ENCODE assay signal across 8 cellular contexts in genomic region chrX:17590892-17591740, GRCh38.
DNase-seq lines count a peak whose midpoint lies in the region; ATAC-seq and TF ChIP-seq lines count a peak whose summit lies in the region.

No MANE protein-coding gene starts in this region.

- CTCF ChIA-PET in AG04450 (lab: Charles Lee) = interaction anchor here (0.6 to 3.6 kb wide), 11 partner anchors 9 to 350 kb away, joined by 3 to 22 read pairs (median 4); no protein-coding TSS in a partner anchor

- H3K4me3 ChIP-seq in AG04450 (ENCODE audit: low read depth, low read length) = peak overlapping the region; percentile 20; the same call in 1 of the 2 replicates

- intact Hi-C loops in head of caudate nucleus (cut with DNase I) = no loop called here

- peak; percentile 76 for TF ChIP-seq CTCF in AG04450 (IDR thresholded peaks at IDR 0.05; ENCODE audit: low read depth, low read length)

- POLR2A ChIA-PET in AG04450 (lab: Yijun Ruan, JAX) = interaction anchor here (0.9 kb wide), 1 partner anchor 215 kb away, joined by 3 read pairs; no protein-coding TSS in a partner anchor

- TF ChIP-seq POLR2A in GM18505 (IDR thresholded peaks at IDR 0.05; ENCODE audit: borderline replicate concordance, extremely low read depth, insufficient read depth, insufficient read length) = no peak

- ATAC-seq in GM18505 (IDR thresholded peaks at IDR 0.05; ENCODE audit: unreplicated experiment) (peak; percentile 61), HG03342 (IDR thresholded peaks at IDR 0.05; ENCODE audit: unreplicated experiment) (peak; percentile 75), GM21737 (IDR thresholded peaks at IDR 0.05; ENCODE audit: unreplicated experiment) (no peak)

- H3K27ac ChIP-seq in AG04450 (ENCODE audit: low read depth, low read length) = peak overlapping the region; percentile 43

- H3K27me3 ChIP-seq in AG04450 (ENCODE audit: control insufficient read depth, insufficient read depth, low read length) = no peaks in the 10 kb centered on the region

- DNase-seq in AG04450 (ENCODE audit: low read depth, low spot score) = no peak
- DNase-seq in NCI-H526 treated with DMSO at 0.1 percent for 48 hours (lab: John Stamatoyannopoulos, UW) = peak; percentile 39
- DNase-seq in activated naive CD4-positive, alpha-beta T cell treated with anti-CD3 and anti-CD28 coated beads, Interleukin-2, amount 50 U/mL, for 16 hours = peak; percentile 19
- peak; percentile 8 to 74 (median 50) for DNase-seq in head of caudate nucleus
- DNase-seq in putamen (ENCODE audit: low spot score) = peak; percentile 38

- no peaks in the 10 kb centered on the region for H3K9me3 ChIP-seq in AG04450 (ENCODE audit: control insufficient read depth, insufficient read depth, low read length)
